8 cellular contexts compared by ENCODE assay signal in the genomic region with DNA sequence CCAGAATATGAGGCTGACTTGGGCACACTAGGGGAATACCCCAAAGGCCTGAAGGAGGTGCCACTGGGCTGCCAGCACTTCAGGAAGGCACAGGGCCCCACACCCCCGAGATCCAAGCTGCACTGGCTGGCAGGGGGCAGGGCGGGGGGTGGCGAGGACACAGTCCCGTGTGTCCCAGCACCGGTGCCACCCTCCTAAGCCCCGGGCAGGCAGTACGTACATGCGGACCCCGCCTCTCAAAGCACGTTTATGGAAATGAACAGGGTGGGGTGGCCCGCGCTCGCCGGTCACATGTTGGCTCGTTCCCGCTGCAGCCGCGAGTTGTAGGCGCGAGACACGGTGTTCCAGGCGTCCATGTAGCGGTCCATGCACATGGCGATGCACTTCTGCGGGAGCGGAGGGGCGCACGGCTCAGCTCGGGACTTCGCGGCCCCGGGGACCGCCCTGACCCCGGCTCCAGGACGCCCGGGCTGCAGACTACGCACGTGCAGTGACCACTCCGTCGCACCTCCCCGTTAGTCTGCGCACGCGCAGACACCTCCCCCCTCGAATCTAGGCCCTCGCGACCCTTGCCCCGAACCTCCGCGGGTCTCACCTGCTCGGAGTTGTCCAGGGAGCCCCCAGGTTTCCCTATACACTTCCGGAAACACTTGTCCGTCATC. TPM values are rescaled to one million over a fixed set of nuclear protein-coding genes. Genes with fewer than 3 reads are reported as not detected.
DNase-seq lines count a peak whose midpoint lies in the region; ATAC-seq and TF ChIP-seq lines count a peak whose summit lies in the region.

No MANE protein-coding gene starts in this region.

- H3K27me3 ChIP-seq in brain microvascular endothelial cell (replicated peaks), result no peaks in the 10 kb centered on the region

- peak; percentile 6 for ATAC-seq in HG03280 (IDR thresholded peaks at IDR 0.05; ENCODE audit: unreplicated experiment)

- POLR2A ChIA-PET in RWPE1 (lab: Yijun Ruan, JAX; ENCODE audit: low non-redundant PET), result interaction anchor here (0.5 to 0.6 kb wide), 2 partner anchors 189 to 305 kb away, joined by 3 read pairs; no protein-coding TSS in a partner anchor

- peaks cover 21% of the 10 kb centered on the region for H3K36me3 ChIP-seq in brain microvascular endothelial cell (replicated peaks)

- H3K4me3 ChIP-seq in brain microvascular endothelial cell (ENCODE audit: low read depth, low read length), result peak overlapping the region; percentile 86

- DNase-seq in A172 (ENCODE audit: low spot score), result peak; percentile 47
- peak; percentile 87 for DNase-seq in GM13977 (ENCODE audit: low spot score)
- peak; percentile 70 for DNase-seq in RWPE1 (ENCODE audit: low spot score)
- DNase-seq in brain microvascular endothelial cell, result peak; percentile 27
- DNase-seq in iPS-NIHi7 (ENCODE audit: extremely low spot score), result peak; percentile 70
- DNase-seq in stimulated activated CD4-positive, alpha-beta T cell treated with anti-CD3 and anti-CD28 coated beads, Interleukin-1b, Interleukin-23, amount 100 ng/mL, for 24 hours (ENCODE audit: low read depth in 4 of 4, low spot score in 1 of 4), result peak in 3 of 4 experiments; percentile 36 to 45 (median 37)
- DNase-seq in DMS153 treated with DMSO at 0.1 percent for 48 hours (lab: John Stamatoyannopoulos, UW; ENCODE audit: unreplicated experiment), result no peak

- H3K27ac ChIP-seq in RWPE1, result peak overlapping the region; percentile 95
- H3K27ac ChIP-seq in brain microvascular endothelial cell, result peak overlapping the region; percentile 99

- no peak for TF ChIP-seq CTCF in GM13977 (IDR thresholded peaks at IDR 0.05; ENCODE audit: extremely low read depth, insufficient read depth, missing control alignments)
- TF ChIP-seq CTCF in RWPE1 (conservative IDR thresholded peaks at IDR 0.05; ENCODE audit: low read depth), result no peak
- peak; percentile 26 for TF ChIP-seq CTCF in brain microvascular endothelial cell (IDR thresholded peaks at IDR 0.05; ENCODE audit: low read depth, low read length, missing control alignments)

- CTCF ChIA-PET in RWPE1 (lab: Yijun Ruan, JAX), result interaction anchor here (1.5 kb wide), 1 partner anchor 153 kb away, joined by 5 read pairs; no protein-coding TSS in a partner anchor

- in situ Hi-C loops in GM13977 (cut with MboI; ENCODE audit: low pct_unique_long_range_greater_than_20kb, low sequenced_read_pairs, unreplicated experiment) (no loop called here), brain microvascular endothelial cell (cut with HindIII; ENCODE audit: low pct_ligation_motif_present, low sequenced_read_pairs) (no loop called here)

RNA-seq across cellular contexts. Expression of a gene that starts 0.6 kb away (rescaled TPM):
- total RNA-seq in A172 (2014; rRNA removed; shearing (Covaris generic)), result 85.0 and 110 TPM in 2 replicates

RNA-seq across cellular contexts. Expression of a gene that starts 30.0 kb away (rescaled TPM):
- total RNA-seq in A172 (2014; rRNA removed; shearing (Covaris generic)), result 232 and 348 TPM in 2 replicates

RNA-seq across cellular contexts. Expression of a gene that starts 49.1 kb away (rescaled TPM):
- total RNA-seq in A172 (2014; rRNA removed; shearing (Covaris generic)), result 92.7 and 97.6 TPM in 2 replicates
